ENCODE assay signal across 12 cellular contexts in genomic region chr17:41117846-41118386, GRCh38. TPM values are rescaled to one million over a fixed set of nuclear protein-coding genes. Genes with fewer than 3 reads are reported as not detected.
A peak's percentile ranks its signal among the peaks of the same experiment; 100 is the strongest.
DNase-seq lines count a peak whose midpoint lies in the region; ATAC-seq and TF ChIP-seq lines count a peak whose summit lies in the region.
"Not testable (repeated sequence)": the region's sequence is repeated elsewhere in the genome, so short reads cannot be mapped to it uniquely, and the experiment has no call there.
"Had no signal": no experiment of that assay in that cellular context is flagged by ENCODE, and none has a peak within 500 bp of the region (broad histone marks: within the 10 kb centered on the region; RNA-seq: fewer than 3 reads in every experiment).

TSS of gene KRTAP4-11 (minus strand) at chr17:41118373. CDS start at chr17:41118315, 58 bp downstream.

- not testable (repeated sequence) for H3K27me3 Mint-ChIP-seq in CD4-positive, alpha-beta T cell; GM23338 (ENCODE audit: insufficient read depth, low read depth, poor library complexity); IgD-negative memory B cell; neural progenitor cell (ENCODE audit: insufficient read depth, low read depth)
- H3K27me3 Mint-ChIP-seq in dendritic cell treated with granulocyte-macrophage colony-stimulating factor and Interleukin-4, amounts not matched to agents 40 ng/mL and 50 ng/mL, for 4 days, result peaks cover 11% of the 10 kb centered on the region

- not testable (repeated sequence) for H2AFZ ChIP-seq in GM23338; mesenchymal stem cell (ENCODE audit: low read depth, low read length); neural progenitor cell (replicated peaks)

- H3K23ac ChIP-seq in mesenchymal stem cell (ENCODE audit: low read length in 2 of 2), result not testable (repeated sequence)

- DNase-seq in CD4-positive, alpha-beta T cell; GM23338 (ENCODE audit: low spot score); mesenchymal stem cell; neural progenitor cell (ENCODE audit: low spot score): not testable (repeated sequence)
- peak; percentile 42 to 50 for DNase-seq in SJCRH30

- H3K79me1 ChIP-seq in mesenchymal stem cell (replicated peaks; ENCODE audit: low read length, poor library complexity, severe bottlenecking), result not testable (repeated sequence)

- not testable (repeated sequence) for H3K27me3 ChIP-seq in CD4-positive, alpha-beta T cell (ENCODE audit: control insufficient read depth, insufficient read depth, low read length); GM23338 (ENCODE audit: insufficient read depth); SJCRH30; mesenchymal stem cell (ENCODE audit: control insufficient read depth in 1 of 2, insufficient read depth in 1 of 2, low read length in 2 of 2); neural progenitor cell

- not testable (repeated sequence) for H3K4ac ChIP-seq in mesenchymal stem cell (ENCODE audit: low read depth in 1 of 2, low read length in 2 of 2)

- not testable (repeated sequence) for H3K4me1 ChIP-seq in GM23338 (ENCODE audit: insufficient read depth); SJCRH30; mesenchymal stem cell (ENCODE audit: control insufficient read depth, insufficient read depth, low read depth, low read length); neural progenitor cell

- H4K91ac ChIP-seq in mesenchymal stem cell (ENCODE audit: low read length), result not testable (repeated sequence)

- not testable (repeated sequence) for H2BK5ac ChIP-seq in mesenchymal stem cell (ENCODE audit: low read depth, low read length, poor library complexity, severe bottlenecking)

- not testable (repeated sequence) for H3K36me3 ChIP-seq in GM23338 (ENCODE audit: insufficient read depth); SJCRH30; mesenchymal stem cell (ENCODE audit: control insufficient read depth in 1 of 2, insufficient read depth in 2 of 2, low read depth in 1 of 2, low read length in 2 of 2); neural progenitor cell

- H3K27ac Mint-ChIP-seq in CD4-positive, alpha-beta T cell, result peak within 1 kb of the TSS; percentile 21
- H3K27ac Mint-ChIP-seq in GM23338 (peak within 1 kb of the TSS; percentile 66; the same call in 1 of the 2 replicates), IgD-negative memory B cell (peak within 1 kb of the TSS; percentile 15 to 63 (median 49)), neural progenitor cell (peak within 1 kb of the TSS; percentile 5)
- peak within 1 kb of the TSS; percentile 56 for H3K27ac Mint-ChIP-seq in dendritic cell treated with granulocyte-macrophage colony-stimulating factor and Interleukin-4, amounts not matched to agents 40 ng/mL and 50 ng/mL, for 4 days

- peaks cover 42% of the 10 kb centered on the region for H3K4me1 Mint-ChIP-seq in CD4-positive, alpha-beta T cell (ENCODE audit: low read depth)
- peaks cover 28% of the 10 kb centered on the region for H3K4me1 Mint-ChIP-seq in GM23338
- H3K4me1 Mint-ChIP-seq in IgD-negative memory B cell, result peaks cover 2 to 43% (median 35%) of the 10 kb centered on the region in 3 donors
- H3K4me1 Mint-ChIP-seq in dendritic cell treated with granulocyte-macrophage colony-stimulating factor and Interleukin-4, amounts not matched to agents 40 ng/mL and 50 ng/mL, for 4 days (ENCODE audit: low read depth), result peaks cover 18% of the 10 kb centered on the region
- H3K4me1 Mint-ChIP-seq in neural progenitor cell, result not testable (repeated sequence)

- not testable (repeated sequence) for H3F3A ChIP-seq in GM23338 (replicated peaks; ENCODE audit: low read depth); neural progenitor cell (ENCODE audit: low read depth)

- not testable (repeated sequence) for H3K4me3 ChIP-seq in GM23338; SJCRH30; mesenchymal stem cell (ENCODE audit: insufficient read depth in 1 of 2, low read depth in 1 of 2, low read length in 2 of 2); neural progenitor cell

- H2BK12ac ChIP-seq in mesenchymal stem cell (ENCODE audit: low read length in 2 of 2), result not testable (repeated sequence)

- not testable (repeated sequence) for H4K8ac ChIP-seq in mesenchymal stem cell (ENCODE audit: low read length)

- H4K20me1 ChIP-seq in GM23338 (replicated peaks; ENCODE audit: insufficient read depth); neural progenitor cell (ENCODE audit: low read depth): not testable (repeated sequence)

- H3K79me2 ChIP-seq in GM23338 (replicated peaks; ENCODE audit: insufficient read depth); neural progenitor cell (ENCODE audit: low read depth): not testable (repeated sequence)

- not testable (repeated sequence) for H3K9me3 ChIP-seq in CD4-positive, alpha-beta T cell (ENCODE audit: control insufficient read depth, low read length); SJCRH30 (replicated peaks); mesenchymal stem cell (ENCODE audit: control insufficient read depth, low read length); neural progenitor cell (ENCODE audit: low read depth)

- H3K9me3 Mint-ChIP-seq in CD4-positive, alpha-beta T cell; IgD-negative memory B cell; dendritic cell treated with granulocyte-macrophage colony-stimulating factor and Interleukin-4, amounts not matched to agents 40 ng/mL and 50 ng/mL, for 4 days; neural progenitor cell: not testable (repeated sequence)
- peaks cover 13% of the 10 kb centered on the region for H3K9me3 Mint-ChIP-seq in GM23338

- peak within 1 kb of the TSS; percentile 69 for H2AK5ac ChIP-seq in mesenchymal stem cell (ENCODE audit: low read length, severe bottlenecking)

- not testable (repeated sequence) for H3K36me3 Mint-ChIP-seq in CD4-positive, alpha-beta T cell (ENCODE audit: low read depth); IgD-negative memory B cell; dendritic cell treated with granulocyte-macrophage colony-stimulating factor and Interleukin-4, amounts not matched to agents 40 ng/mL and 50 ng/mL, for 4 days (ENCODE audit: low read depth); neural progenitor cell
- H3K36me3 Mint-ChIP-seq in GM23338 (ENCODE audit: low read depth), result peaks cover 20% of the 10 kb centered on the region

- intact Hi-C loops in CD4-positive, alpha-beta T cell (cut with DNase I, micrococcal nuclease); dendritic cell treated with granulocyte-macrophage colony-stimulating factor and Interleukin-4, amounts not matched to agents 40 ng/mL and 50 ng/mL, for 4 days (cut with micrococcal nuclease): not testable (repeated sequence)

- not testable (repeated sequence) for H3K27ac ChIP-seq in CD4-positive, alpha-beta T cell (ENCODE audit: low read depth, low read length); GM23338 (ENCODE audit: low read depth); SJCRH30; mesenchymal stem cell (ENCODE audit: low read length, poor library complexity, severe bottlenecking); neural progenitor cell

- TF ChIP-seq CTCF in CD4-positive, alpha-beta T cell (IDR thresholded peaks at IDR 0.05); GM23338 (conservative IDR thresholded peaks at IDR 0.05; ENCODE audit: low read depth in 2 of 2); neural progenitor cell (IDR thresholded peaks at IDR 0.05): not testable (repeated sequence)

- ATAC-seq in CD4-positive, alpha-beta T cell (ENCODE audit: poor library complexity); GM23338: not testable (repeated sequence)

- not testable (repeated sequence) for H2BK15ac ChIP-seq in mesenchymal stem cell (ENCODE audit: low read depth, poor library complexity, severe bottlenecking)

- CTCF ChIA-PET in CD4-positive, alpha-beta T cell (lab: Charles Lee), result not testable (repeated sequence)

- H3K4me3 Mint-ChIP-seq in CD4-positive, alpha-beta T cell; GM23338; dendritic cell treated with granulocyte-macrophage colony-stimulating factor and Interleukin-4, amounts not matched to agents 40 ng/mL and 50 ng/mL, for 4 days; neural progenitor cell: not testable (repeated sequence)
- peak within 1 kb of the TSS in 2 of 4 donors; percentile 25 to 85 for H3K4me3 Mint-ChIP-seq in IgD-negative memory B cell

- H3K9me2 ChIP-seq in GM23338 (ENCODE audit: insufficient read depth), result not testable (repeated sequence)

- WGBS in mesenchymal stem cell, result 82% methylated on average over 9 of the region's 10 CpGs

- POLR2A ChIA-PET in CD4-positive, alpha-beta T cell (lab: Charles Lee), result not testable (repeated sequence)

- H3K14ac ChIP-seq in mesenchymal stem cell (ENCODE audit: low read length in 2 of 2), result not testable (repeated sequence)

- not testable (repeated sequence) for H3K4me2 ChIP-seq in GM23338; mesenchymal stem cell (ENCODE audit: low read length, poor library complexity, severe bottlenecking); neural progenitor cell

- H2BK120ac ChIP-seq in mesenchymal stem cell (ENCODE audit: low read depth, low read length), result not testable (repeated sequence)

- not testable (repeated sequence) for H3K9ac ChIP-seq in mesenchymal stem cell (ENCODE audit: low read length); neural progenitor cell

- not testable (repeated sequence) for H3K18ac ChIP-seq in mesenchymal stem cell (ENCODE audit: low read depth in 1 of 2, low read length in 2 of 2)

RNA-seq across cellular contexts. Expression of gene KRTAP4-11, which starts in this region (rescaled TPM):
- not detected for total RNA-seq in CD4-positive, alpha-beta T cell
- total RNA-seq in GM23338 (2014; rRNA removed; shearing (Covaris generic)), result not detected in 2 replicates
- not detected in 2 replicates for polyA plus RNA-seq in GM23338 (2016; fragmentation: Nextera tagmentation; extraction: Ambion mirVana)
- polyA plus RNA-seq in IgD-negative memory B cell, result not detected
- total RNA-seq in SJCRH30 (2014; rRNA removed; shearing (Covaris generic)), result not detected in 2 replicates
- polyA plus RNA-seq in mesenchymal stem cell (2013, experiment 1 of 2), result not detected
- polyA plus RNA-seq in mesenchymal stem cell (2013, experiment 2 of 2), result not detected
- total RNA-seq in neural progenitor cell (ENCODE audit: low replicate concordance), result not detected in 2 replicates
- total RNA-seq: A172; Calu3; CD8-positive, alpha-beta T cell; H4; HT-29 had no signal

Comparison
In these comparisons a context has a peak if more than half of its experiments do, and no peak if none do; other contexts are left out.
1. Peak in DNase-seq in SJCRH30; RNA of the gene not detected or under 1 TPM.
2. H3K27ac Mint-ChIP-seq: peak in every context shown above with its lines; median percentile 66 in GM23338; 56 in dendritic cell treated with granulocyte-macrophage colony-stimulating factor and Interleukin-4, amounts not matched to agents 40 ng/mL and 50 ng/mL, for 4 days; 49 in IgD-negative memory B cell; 21 in CD4-positive, alpha-beta T cell; 5 in neural progenitor cell.